Comparison of ENCODE assay signal across 1 cellular context in genomic region chr4:39527296-39528055, GRCh38.
TF ChIP-seq lines count a peak whose summit lies in the region.

TSS of gene UGDH (minus strand) at chr4:39527439. CDS start at chr4:39521512, 5,927 bp downstream.

TF ChIP-seq in K562, 482 proteins besides CTCF, POLR2A, EP300 and RAD21 (continued from another document and continues in another):
- TF ChIP-seq GTF2E2 (tag; IDR thresholded peaks at IDR 0.05) (no peak), ZKSCAN3 (CRISPR knock-in tag; IDR thresholded peaks at IDR 0.05) (no peak), CTBP1 (IDR thresholded peaks at IDR 0.05; ENCODE audit: borderline replicate concordance) (peak; percentile 92), CEBPB (tag; IDR thresholded peaks at IDR 0.05) (no peak), TAF9B (IDR thresholded peaks at IDR 0.05; ENCODE audit: partially characterized antibody) (peak; percentile 22), ZC3H8 (IDR thresholded peaks at IDR 0.05) (no peak), ZNF57 (CRISPR knock-in tag; IDR thresholded peaks at IDR 0.05) (no peak), TGIF2 (CRISPR knock-in tag; IDR thresholded peaks at IDR 0.05) (no peak), NCOA2 (IDR thresholded peaks at IDR 0.05; ENCODE audit: partially characterized antibody in 2 of 2) (no peak), HDGF (IDR thresholded peaks at IDR 0.05) (no peak), E2F1 (CRISPR knock-in tag; IDR thresholded peaks at IDR 0.05) (peak; percentile 32), POLR2H (tag; IDR thresholded peaks at IDR 0.05; ENCODE audit: low read depth) (peak; percentile 73), ZNF232 (CRISPR knock-in tag; IDR thresholded peaks at IDR 0.05) (no peak), FOXO4 (CRISPR knock-in tag; IDR thresholded peaks at IDR 0.05) (no peak), FOS (IDR thresholded peaks at IDR 0.05; ENCODE audit: extremely low read depth, insufficient read length) (no peak), DMBX1 (CRISPR knock-in tag; IDR thresholded peaks at IDR 0.05; ENCODE audit: borderline replicate concordance) (no peak; the same call in 1 of the 2 replicates), ZBTB12 (CRISPR knock-in tag; IDR thresholded peaks at IDR 0.05) (peak; percentile 50; the same call in 1 of the 2 replicates), ILK (tag; IDR thresholded peaks at IDR 0.05; ENCODE audit: borderline replicate concordance, low read depth) (no peak), ZNF609 (CRISPR knock-in tag; IDR thresholded peaks at IDR 0.05; ENCODE audit: borderline replicate concordance) (peak; percentile 42; the same call in 1 of the 2 replicates), STAT5B (CRISPR knock-in tag; IDR thresholded peaks at IDR 0.05) (no peak), ZBTB33 (CRISPR knock-in tag; IDR thresholded peaks at IDR 0.05) (no peak), ATF1 (CRISPR knock-in tag; IDR thresholded peaks at IDR 0.05) (no peak), ATF1 (tag; IDR thresholded peaks at IDR 0.05) (peak; percentile 95), ZNF23 (CRISPR knock-in tag; IDR thresholded peaks at IDR 0.05) (peak; percentile 35; the same call in 1 of the 2 replicates), RUNX1 (IDR thresholded peaks at IDR 0.05; ENCODE audit: low read depth) (no peak), PHB2 (IDR thresholded peaks at IDR 0.05; ENCODE audit: low read depth) (no peak), ZNF778 (CRISPR knock-in tag; IDR thresholded peaks at IDR 0.05) (no peak), RBM22 (IDR thresholded peaks at IDR 0.05; ENCODE audit: low read depth, low read length, poor library complexity, severe bottlenecking) (peak; percentile 24), HDAC6 (IDR thresholded peaks at IDR 0.05; ENCODE audit: low read depth, low read length) (no peak), ATF7 (IDR thresholded peaks at IDR 0.05) (peak; percentile 85), PTTG1 (tag; IDR thresholded peaks at IDR 0.05; ENCODE audit: low read depth) (no peak), ZNF644 (tag; IDR thresholded peaks at IDR 0.05; ENCODE audit: low read depth) (no peak), NR4A1 (CRISPR knock-in tag; IDR thresholded peaks at IDR 0.05) (no peak), NR4A1 (tag; IDR thresholded peaks at IDR 0.05) (no peak), SMARCC2 (IDR thresholded peaks at IDR 0.05; ENCODE audit: low read depth) (peak; percentile 33; the same call in 1 of the 2 replicates), CBX1 (IDR thresholded peaks at IDR 0.05; ENCODE audit: low read depth) (peak; percentile 35; the same call in 1 of the 2 replicates), NCOA4 (IDR thresholded peaks at IDR 0.05; ENCODE audit: partially characterized antibody) (no peak), XRCC5 (IDR thresholded peaks at IDR 0.05; ENCODE audit: low read depth, low read length) (no peak), L3MBTL2 (IDR thresholded peaks at IDR 0.05) (peak; percentile 56), JUN (IDR thresholded peaks at IDR 0.05; ENCODE audit: borderline replicate concordance, low read depth, low read length) (no peak), JUN (CRISPR knock-in tag; IDR thresholded peaks at IDR 0.05; ENCODE audit: borderline replicate concordance) (no peak), SMARCA4 (IDR thresholded peaks at IDR 0.05) (no peak), PHF8 (IDR thresholded peaks at IDR 0.05; ENCODE audit: borderline replicate concordance, low read length) (peak; percentile 98; the same call in 1 of the 2 replicates), ZBTB49 (CRISPR knock-in tag; IDR thresholded peaks at IDR 0.05; ENCODE audit: borderline replicate concordance) (no peak), PTRF (tag; IDR thresholded peaks at IDR 0.05) (no peak), SRSF7 (optimal IDR thresholded peaks at IDR 0.05; ENCODE audit: low read depth, low read length) (no peak), FOXK2 (conservative IDR thresholded peaks at IDR 0.05 in 1 of 2, IDR thresholded peaks at IDR 0.05 in 1 of 2; ENCODE audit: low read depth in 2 of 2) (peak; percentile 58 to 66; a peak in 2 of 4 replicates), HOXB6 (CRISPR knock-in tag; IDR thresholded peaks at IDR 0.05; ENCODE audit: borderline replicate concordance) (0 out of 2 replicates have a peak, but pooled peaks have one; percentile 51)
- TF ChIP-seq, protein P1, sequence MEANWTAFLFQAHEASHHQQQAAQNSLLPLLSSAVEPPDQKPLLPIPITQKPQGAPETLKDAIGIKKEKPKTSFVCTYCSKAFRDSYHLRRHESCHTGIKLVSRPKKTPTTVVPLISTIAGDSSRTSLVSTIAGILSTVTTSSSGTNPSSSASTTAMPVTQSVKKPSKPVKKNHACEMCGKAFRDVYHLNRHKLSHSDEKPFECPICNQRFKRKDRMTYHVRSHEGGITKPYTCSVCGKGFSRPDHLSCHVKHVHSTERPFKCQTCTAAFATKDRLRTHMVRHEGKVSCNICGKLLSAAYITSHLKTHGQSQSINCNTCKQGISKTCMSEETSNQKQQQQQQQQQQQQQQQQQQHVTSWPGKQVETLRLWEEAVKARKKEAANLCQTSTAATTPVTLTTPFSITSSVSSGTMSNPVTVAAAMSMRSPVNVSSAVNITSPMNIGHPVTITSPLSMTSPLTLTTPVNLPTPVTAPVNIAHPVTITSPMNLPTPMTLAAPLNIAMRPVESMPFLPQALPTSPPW (CRISPR knock-in tag; IDR thresholded peaks at IDR 0.05): peak; percentile 90
- TF ChIP-seq, protein P2, sequence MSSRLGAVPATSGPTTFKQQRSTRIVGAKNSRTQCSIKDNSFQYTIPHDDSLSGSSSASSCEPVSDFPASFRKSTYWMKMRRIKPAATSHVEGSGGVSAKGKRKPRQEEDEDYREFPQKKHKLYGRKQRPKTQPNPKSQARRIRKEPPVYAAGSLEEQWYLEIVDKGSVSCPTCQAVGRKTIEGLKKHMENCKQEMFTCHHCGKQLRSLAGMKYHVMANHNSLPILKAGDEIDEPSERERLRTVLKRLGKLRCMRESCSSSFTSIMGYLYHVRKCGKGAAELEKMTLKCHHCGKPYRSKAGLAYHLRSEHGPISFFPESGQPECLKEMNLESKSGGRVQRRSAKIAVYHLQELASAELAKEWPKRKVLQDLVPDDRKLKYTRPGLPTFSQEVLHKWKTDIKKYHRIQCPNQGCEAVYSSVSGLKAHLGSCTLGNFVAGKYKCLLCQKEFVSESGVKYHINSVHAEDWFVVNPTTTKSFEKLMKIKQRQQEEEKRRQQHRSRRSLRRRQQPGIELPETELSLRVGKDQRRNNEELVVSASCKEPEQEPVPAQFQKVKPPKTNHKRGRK (tag; IDR thresholded peaks at IDR 0.05): no peak
- TF ChIP-seq, protein P3, sequence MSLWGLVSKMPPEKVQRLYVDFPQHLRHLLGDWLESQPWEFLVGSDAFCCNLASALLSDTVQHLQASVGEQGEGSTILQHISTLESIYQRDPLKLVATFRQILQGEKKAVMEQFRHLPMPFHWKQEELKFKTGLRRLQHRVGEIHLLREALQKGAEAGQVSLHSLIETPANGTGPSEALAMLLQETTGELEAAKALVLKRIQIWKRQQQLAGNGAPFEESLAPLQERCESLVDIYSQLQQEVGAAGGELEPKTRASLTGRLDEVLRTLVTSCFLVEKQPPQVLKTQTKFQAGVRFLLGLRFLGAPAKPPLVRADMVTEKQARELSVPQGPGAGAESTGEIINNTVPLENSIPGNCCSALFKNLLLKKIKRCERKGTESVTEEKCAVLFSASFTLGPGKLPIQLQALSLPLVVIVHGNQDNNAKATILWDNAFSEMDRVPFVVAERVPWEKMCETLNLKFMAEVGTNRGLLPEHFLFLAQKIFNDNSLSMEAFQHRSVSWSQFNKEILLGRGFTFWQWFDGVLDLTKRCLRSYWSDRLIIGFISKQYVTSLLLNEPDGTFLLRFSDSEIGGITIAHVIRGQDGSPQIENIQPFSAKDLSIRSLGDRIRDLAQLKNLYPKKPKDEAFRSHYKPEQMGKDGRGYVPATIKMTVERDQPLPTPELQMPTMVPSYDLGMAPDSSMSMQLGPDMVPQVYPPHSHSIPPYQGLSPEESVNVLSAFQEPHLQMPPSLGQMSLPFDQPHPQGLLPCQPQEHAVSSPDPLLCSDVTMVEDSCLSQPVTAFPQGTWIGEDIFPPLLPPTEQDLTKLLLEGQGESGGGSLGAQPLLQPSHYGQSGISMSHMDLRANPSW (CRISPR knock-in tag; IDR thresholded peaks at IDR 0.05): no peak; the same call in 1 of the 2 replicates
